Comparison of ENCODE assay signal across 13 cellular contexts in the genomic region with DNA sequence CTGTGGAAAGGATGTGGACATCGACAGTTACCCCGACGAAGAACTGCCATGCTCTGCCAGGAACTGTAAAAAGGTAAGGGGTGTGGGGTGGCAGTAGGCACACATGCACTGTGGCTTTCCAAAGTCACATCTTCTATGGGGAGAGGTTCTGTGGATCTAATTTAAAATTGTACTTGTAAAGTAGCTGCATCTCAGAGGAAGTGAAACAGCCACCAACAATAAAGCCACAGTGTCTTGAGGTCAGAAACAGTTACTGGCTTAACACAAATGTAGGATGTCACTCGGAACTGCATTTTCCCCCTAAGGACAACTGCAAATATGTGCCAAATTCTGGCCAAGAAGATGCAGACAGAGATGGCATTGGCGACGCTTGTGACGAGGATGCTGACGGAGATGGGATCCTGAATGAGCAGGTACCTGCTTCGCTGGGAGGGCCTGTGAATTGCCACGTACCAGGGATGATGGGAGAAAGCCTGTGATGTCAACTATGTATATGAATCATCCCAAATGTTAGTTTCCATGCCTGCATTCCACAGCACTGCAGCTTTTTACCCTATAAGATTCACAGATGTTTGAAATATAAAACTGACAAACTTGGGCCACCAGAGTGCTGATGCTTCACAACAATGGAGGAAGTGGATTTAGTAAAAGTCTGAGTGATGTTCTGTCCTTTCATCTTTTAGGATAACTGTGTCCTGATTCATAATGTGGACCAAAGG. TPM values are rescaled to one million over a fixed set of nuclear protein-coding genes. Genes with fewer than 3 reads are reported as not detected.
A peak's percentile ranks its signal among the peaks of the same experiment; 100 is the strongest.
DNase-seq lines count a peak whose midpoint lies in the region; ATAC-seq and TF ChIP-seq lines count a peak whose summit lies in the region.
"Had no signal": no experiment of that assay in that cellular context is flagged by ENCODE, and none has a peak within 500 bp of the region (broad histone marks: within the 10 kb centered on the region; RNA-seq: fewer than 3 reads in every experiment).

No MANE protein-coding gene starts in this region.

- H3K4me1 ChIP-seq in tibial nerve (peaks cover 0 to 23% (median 3%) of the 10 kb centered on the region in 4 donors), esophagus squamous epithelium (peaks cover 0 to 8% (median 5%) of the 10 kb centered on the region in 3 donors)

- TF ChIP-seq POLR2A in tibial nerve (IDR thresholded peaks at IDR 0.05) (no peak), esophagus squamous epithelium (IDR thresholded peaks at IDR 0.05) (no peak)

- WGBS in tibial nerve, 2 donors: 70 to 76% methylated on average over 10 of the region's 10 CpGs
- WGBS in esophagus squamous epithelium, 2 donors: 74 to 83% methylated on average over 10 of the region's 10 CpGs

- peaks cover 2% of the 10 kb centered on the region for H3K36me3 Mint-ChIP-seq in mesothelial cell of epicardium

- H3K27ac ChIP-seq in tibial nerve (peak overlapping the region in 2 of 4 donors; percentile 78 to 81), esophagus squamous epithelium (peak overlapping the region in 1 of 4 donors; percentile 67)

- H3K4me3 Mint-ChIP-seq in mesothelial cell of epicardium: no peak overlapping the region
- H3K4me3 Mint-ChIP-seq: activated naive CD4-positive, alpha-beta T cell treated with anti-CD3 and anti-CD28 coated beads, Interleukin-2, amount 50 U/mL, for 24 hours had no signal

- TF ChIP-seq CTCF in mesothelial cell of epicardium (IDR thresholded peaks at IDR 0.05; ENCODE audit: unreplicated experiment) (no peak), tibial nerve (IDR thresholded peaks at IDR 0.05) (no peak), esophagus squamous epithelium (IDR thresholded peaks at IDR 0.05) (no peak)

- no peaks in the 10 kb centered on the region for H3K27me3 Mint-ChIP-seq in mesothelial cell of epicardium (ENCODE audit: low read depth)
- H3K27me3 Mint-ChIP-seq: activated naive CD4-positive, alpha-beta T cell treated with anti-CD3 and anti-CD28 coated beads, Interleukin-2, amount 50 U/mL, for 24 hours had no signal

- H3K4me3 ChIP-seq in tibial nerve: peak overlapping the region in 1 of 4 donors; percentile 20
- H3K4me3 ChIP-seq in esophagus squamous epithelium: no peak overlapping the region
- H3K4me3 ChIP-seq: spleen had no signal

- intact Hi-C loops in esophagus squamous epithelium (cut with DNase I): no loop called here

- peak overlapping the region; percentile 71 for H3K27ac Mint-ChIP-seq in mesothelial cell of epicardium
- H3K27ac Mint-ChIP-seq: activated naive CD4-positive, alpha-beta T cell treated with anti-CD3 and anti-CD28 coated beads, Interleukin-2, amount 50 U/mL, for 24 hours had no signal

- no peaks in the 10 kb centered on the region for H3K9me3 Mint-ChIP-seq in mesothelial cell of epicardium
- H3K9me3 Mint-ChIP-seq: activated naive CD4-positive, alpha-beta T cell treated with anti-CD3 and anti-CD28 coated beads, Interleukin-2, amount 50 U/mL, for 24 hours had no signal

- H3K4me1 Mint-ChIP-seq in mesothelial cell of epicardium: peaks cover 32% of the 10 kb centered on the region
- H3K4me1 Mint-ChIP-seq: activated naive CD4-positive, alpha-beta T cell treated with anti-CD3 and anti-CD28 coated beads, Interleukin-2, amount 50 U/mL, for 24 hours had no signal

- H3K27me3 ChIP-seq in tibial nerve (no peaks in the 10 kb centered on the region), esophagus squamous epithelium (no peaks in the 10 kb centered on the region)
- H3K27me3 ChIP-seq: spleen had no signal

- H3K36me3 ChIP-seq in tibial nerve (peaks cover 0 to 43% (median 0%) of the 10 kb centered on the region in 3 donors), esophagus squamous epithelium (no peaks in the 10 kb centered on the region)
- H3K36me3 ChIP-seq: spleen had no signal

- DNase-seq in HCEC 1CT: peak; percentile 4
- DNase-seq in NOMO-1 treated with DMSO at 0.1 percent for 48 hours (lab: John Stamatoyannopoulos, UW; ENCODE audit: unreplicated experiment): peak; percentile 87
- DNase-seq in mesothelial cell of epicardium (ENCODE audit: low spot score in 2 of 2, unreplicated experiment in 2 of 2): no peak
- no peak for DNase-seq in GM03348 (ENCODE audit: low spot score)
- DNase-seq in tibial nerve (ENCODE audit: low spot score in 2 of 2): no peak
- DNase-seq in stimulated activated CD4-positive, alpha-beta T cell treated with anti-CD3 and anti-CD28 coated beads, Interleukin-4, amount 100 ng/mL, for 24 hours: no peak
- DNase-seq in esophagus squamous epithelium (lab: John Stamatoyannopoulos, UW): no peak
- DNase-seq: activated CD4-positive, alpha-beta T cell treated with anti-CD3 and anti-CD28 coated beads for 4 hours; NCI-H2029 treated with DMSO at 0.1 percent for 48 hours; SHP77; spleen had no signal

- ATAC-seq in GM18861 (IDR thresholded peaks at IDR 0.05; ENCODE audit: unreplicated experiment): peak; percentile 72

- TF ChIP-seq EP300 in tibial nerve (IDR thresholded peaks at IDR 0.05): no peak

- H3K9me3 ChIP-seq in tibial nerve (no peaks in the 10 kb centered on the region), esophagus squamous epithelium (no peaks in the 10 kb centered on the region)
- H3K9me3 ChIP-seq: spleen had no signal

RNA-seq across cellular contexts. Expression of gene THBS4, which starts 35.3 kb away (rescaled TPM):
- total RNA-seq in mesothelial cell of epicardium (15.6 to 17.3 TPM (median 17.1 TPM) in 3 replicates), tibial nerve (100 to 1,000 TPM in 3 of 4 donors, 10 to 100 TPM in 1; 99.0 to 376 (median 157) TPM), esophagus squamous epithelium (1 to 10 TPM in 3 of 4 donors, under 1 TPM in 1; 0.44 to 4.7 (median 1.7) TPM)

Comparison
In these comparisons a context has a peak if more than half of its experiments do, and no peak if none do; other contexts are left out.
1. DNase-seq: peak in HCEC 1CT (single experiment) and NOMO-1 treated with DMSO at 0.1 percent for 48 hours (single experiment); none in mesothelial cell of epicardium (0 of 2), GM03348 (single experiment), tibial nerve (0 of 2), stimulated activated CD4-positive, alpha-beta T cell treated with anti-CD3 and anti-CD28 coated beads, Interleukin-4, amount 100 ng/mL, for 24 hours (single experiment) and esophagus squamous epithelium (single experiment).